10 cellular contexts compared by ENCODE assay signal in the genomic region with DNA sequence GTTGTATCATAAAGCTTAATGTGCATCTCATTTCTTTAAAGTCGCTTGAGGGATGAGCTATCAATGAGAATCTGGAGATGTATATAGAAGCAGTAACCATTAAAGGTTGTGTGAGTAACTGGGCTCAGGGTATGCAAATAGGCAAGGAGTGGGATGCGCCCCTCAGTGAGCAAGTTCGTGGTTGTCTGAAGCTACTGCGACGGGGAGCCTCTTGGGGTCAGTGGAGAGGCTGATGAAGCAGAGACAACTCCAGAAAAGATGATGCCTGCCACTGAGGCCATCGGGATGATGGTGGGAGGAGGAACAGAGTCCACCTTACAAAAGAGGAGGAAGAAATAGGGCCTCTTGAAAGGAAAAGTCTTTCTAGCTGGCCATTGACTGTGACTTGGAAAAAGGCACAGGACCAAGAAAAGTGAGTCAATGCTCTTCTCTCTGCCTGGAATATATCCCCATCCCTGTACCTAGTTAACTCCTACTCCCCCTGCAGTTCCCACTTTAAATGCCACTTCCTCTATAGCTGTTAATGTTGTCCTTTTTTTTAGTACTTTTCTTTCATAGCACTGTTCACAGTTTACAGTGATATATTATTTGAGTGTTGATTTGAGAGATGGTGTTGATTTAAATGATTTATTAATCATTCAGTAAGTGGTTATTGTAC. TPM values are rescaled to one million over a fixed set of nuclear protein-coding genes. Genes with fewer than 3 reads are reported as not detected.
DNase-seq lines count a peak whose midpoint lies in the region; ATAC-seq and TF ChIP-seq lines count a peak whose summit lies in the region.
"Had no signal": no experiment of that assay in that cellular context is flagged by ENCODE, and none has a peak within 500 bp of the region (broad histone marks: within the 10 kb centered on the region; RNA-seq: fewer than 3 reads in every experiment).

No MANE protein-coding gene starts in this region.

- no peak overlapping the region for H3K4me3 ChIP-seq in neuronal stem cell (ENCODE audit: low read length in 2 of 2)
- H3K4me3 ChIP-seq in SJCRH30: no peak overlapping the region

- DNase-seq in glomerular visceral epithelial cell (ENCODE audit: extremely low spot score) (peak; percentile 8), neuronal stem cell (ENCODE audit: low spot score) (no peak), hypothalamus (lab: John Stamatoyannopoulos, UW) (no peak), SJCRH30 (no peak), NCI-H748 treated with DMSO at 0.1 percent for 48 hours (lab: John Stamatoyannopoulos, UW) (no peak)
- DNase-seq: naive thymus-derived CD8-positive, alpha-beta T cell; NCI-H187 treated with DMSO at 0.1 percent for 48 hours had no signal

- H3K79me1 ChIP-seq in neuronal stem cell (ENCODE audit: low read depth, low read length): no peaks in the 10 kb centered on the region

- H3K18ac ChIP-seq in neuronal stem cell (ENCODE audit: low read length): no peak overlapping the region

- H2BK12ac ChIP-seq in neuronal stem cell (ENCODE audit: low read length): no peak overlapping the region

- no peak overlapping the region for H3K9ac ChIP-seq in neuronal stem cell (ENCODE audit: low read depth, low read length, poor library complexity)

- no peak overlapping the region for H2BK120ac ChIP-seq in neuronal stem cell (ENCODE audit: low read depth, low read length)

- H3K4ac ChIP-seq in neuronal stem cell (ENCODE audit: low read length): no peak overlapping the region

- ATAC-seq in GM18505 (IDR thresholded peaks at IDR 0.05; ENCODE audit: unreplicated experiment): peak; percentile 89
- ATAC-seq in GM21423 (IDR thresholded peaks at IDR 0.05; ENCODE audit: unreplicated experiment): peak; percentile 87
- peak; percentile 89 for ATAC-seq in HG03196 (IDR thresholded peaks at IDR 0.05; ENCODE audit: unreplicated experiment)
- ATAC-seq: naive thymus-derived CD8-positive, alpha-beta T cell had no signal

- H2BK15ac ChIP-seq in neuronal stem cell (ENCODE audit: low read length): no peak overlapping the region

- no peak overlapping the region for H3K4me2 ChIP-seq in neuronal stem cell (ENCODE audit: insufficient read depth, low read length, poor library complexity, severe bottlenecking)

- H3K9me3 ChIP-seq in neuronal stem cell (replicated peaks in 1 of 2; ENCODE audit: control insufficient read depth in 2 of 2, insufficient read depth in 1 of 2, low read depth in 1 of 2, low read length in 2 of 2) (peaks cover 0 to 2% of the 10 kb centered on the region in 2 donors), SJCRH30 (replicated peaks) (no peaks in the 10 kb centered on the region)

- WGBS in neuronal stem cell (ENCODE audit: extremely low coverage in 2 of 2, insufficient read length in 2 of 2, insufficient replicate concordance in 1 of 2), 2 donors: no CpG with 5 or more reads among the region's 6 CpGs

- H3K23ac ChIP-seq in neuronal stem cell (ENCODE audit: low read depth, low read length, poor library complexity): no peak overlapping the region

- no peak overlapping the region for H4K8ac ChIP-seq in neuronal stem cell (ENCODE audit: low read depth, low read length)

- TF ChIP-seq POLR2A in GM18505 (IDR thresholded peaks at IDR 0.05; ENCODE audit: borderline replicate concordance, extremely low read depth, insufficient read depth, insufficient read length): no peak

- no peaks in the 10 kb centered on the region for H3K4me1 ChIP-seq in neuronal stem cell (ENCODE audit: control insufficient read depth in 2 of 2, insufficient read depth in 1 of 2, low read depth in 1 of 2, low read length in 2 of 2)
- H3K4me1 ChIP-seq in SJCRH30: no peaks in the 10 kb centered on the region

- no peak overlapping the region for H4K91ac ChIP-seq in neuronal stem cell (ENCODE audit: low read depth, low read length, poor library complexity)

- H3K27ac ChIP-seq in neuronal stem cell (replicated peaks; ENCODE audit: low read length): no peak overlapping the region
- H3K27ac ChIP-seq in SJCRH30: no peak overlapping the region

- H2AK5ac ChIP-seq in neuronal stem cell (ENCODE audit: low read depth, low read length): no peak overlapping the region

- H3K27me3 ChIP-seq in neuronal stem cell (ENCODE audit: control insufficient read depth in 3 of 3, insufficient read depth in 3 of 3, low read depth in 1 of 3, low read length in 3 of 3): peaks cover 0 to 5% (median 0%) of the 10 kb centered on the region in 3 experiments
- no peaks in the 10 kb centered on the region for H3K27me3 ChIP-seq in SJCRH30

- no peaks in the 10 kb centered on the region for H3K36me3 ChIP-seq in neuronal stem cell (replicated peaks in 1 of 2; ENCODE audit: control insufficient read depth in 2 of 2, insufficient read depth in 2 of 2, low read length in 2 of 2)
- H3K36me3 ChIP-seq in SJCRH30: no peaks in the 10 kb centered on the region

- no peak overlapping the region for H2BK5ac ChIP-seq in neuronal stem cell (ENCODE audit: low read length)

- H3K14ac ChIP-seq in neuronal stem cell (ENCODE audit: low read length): no peak overlapping the region

- H2AFZ ChIP-seq in neuronal stem cell (ENCODE audit: low read length): no peak overlapping the region

RNA-seq across cellular contexts. Expression of a gene that starts 51.4 kb away (rescaled TPM):
- polyA plus RNA-seq in neuronal stem cell (2013, experiment 1 of 2): 63.8 TPM
- polyA plus RNA-seq in neuronal stem cell (2013, experiment 2 of 2): 70.0 TPM
- total RNA-seq in SJCRH30 (2014; rRNA removed; shearing (Covaris generic)): 66.7 and 79.6 TPM in 2 replicates
